14 cellular contexts compared by ENCODE assay signal in the genomic region with DNA sequence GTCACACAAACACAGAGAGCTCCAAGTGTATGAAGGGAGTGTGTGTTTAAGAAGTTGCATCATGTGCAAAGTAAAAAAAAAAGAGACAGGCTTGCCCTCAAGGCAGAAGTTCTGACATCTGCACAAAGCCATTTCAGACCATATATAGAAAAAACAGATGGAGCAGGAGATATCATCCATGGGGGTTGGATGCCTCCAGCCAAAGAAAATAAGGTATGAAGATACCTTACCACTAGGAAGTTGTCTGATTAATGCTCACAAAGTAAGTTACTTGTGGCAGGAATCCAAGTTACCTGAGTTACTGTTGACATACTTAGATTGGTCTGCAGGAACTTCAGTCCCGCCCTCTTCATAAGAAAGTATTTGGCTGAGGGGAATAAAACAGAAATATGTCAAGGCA.
DNase-seq lines count a peak whose midpoint lies in the region; ATAC-seq and TF ChIP-seq lines count a peak whose summit lies in the region.
"Had no signal": no experiment of that assay in that cellular context is flagged by ENCODE, and none has a peak within 500 bp of the region (broad histone marks: within the 10 kb centered on the region; RNA-seq: fewer than 3 reads in every experiment).

No MANE protein-coding gene starts in this region.

- H3K4me3 Mint-ChIP-seq in immature natural killer cell, result no peak overlapping the region
- H3K4me3 Mint-ChIP-seq: CD8-positive, alpha-beta memory T cell; GM23338; H9 had no signal

- TF ChIP-seq CTCF in RWPE2 (IDR thresholded peaks at IDR 0.05; ENCODE audit: poor library complexity, severe bottlenecking) (no peak), epithelial cell of esophagus (IDR thresholded peaks at IDR 0.05; ENCODE audit: insufficient read depth, low read depth, low read length, missing control alignments) (no peak)

- H3K4me1 ChIP-seq in RWPE2 (ENCODE audit: insufficient read depth, poor library complexity, severe bottlenecking), result peaks cover 40% of the 10 kb centered on the region
- H3K4me1 ChIP-seq in Karpas-422 (ENCODE audit: low read length), result no peaks in the 10 kb centered on the region
- H3K4me1 ChIP-seq: Caco-2 had no signal

- H3K36me3 Mint-ChIP-seq in immature natural killer cell, result no peaks in the 10 kb centered on the region
- H3K36me3 Mint-ChIP-seq: CD8-positive, alpha-beta memory T cell had no signal

- no peak overlapping the region for H2AFZ ChIP-seq in Karpas-422 (ENCODE audit: low read length)
- H2AFZ ChIP-seq: GM23338 had no signal

- H3K36me3 ChIP-seq in RWPE2 (ENCODE audit: low read depth) (no peaks in the 10 kb centered on the region), Karpas-422 (ENCODE audit: insufficient read depth, low read length) (no peaks in the 10 kb centered on the region)

- H3K27me3 ChIP-seq in RWPE2 (ENCODE audit: insufficient read depth, poor library complexity, severe bottlenecking), result no peaks in the 10 kb centered on the region
- no peaks in the 10 kb centered on the region for H3K27me3 ChIP-seq in Karpas-422 (ENCODE audit: low read length)

- no peak overlapping the region for H3K9ac ChIP-seq in Karpas-422 (ENCODE audit: low read length)

- peak; percentile 1 for DNase-seq in Jurkat, Clone E6-1 (ENCODE audit: low read depth, low spot score)
- DNase-seq in RWPE2 (ENCODE audit: low spot score) (peak; percentile 59), epithelial cell of esophagus (ENCODE audit: low read depth) (peak; percentile 87), renal cortical epithelial cell (ENCODE audit: low read depth) (peak; percentile 50), Karpas-422 (no peak), immature natural killer cell (no peak), DMS114 treated with DMSO at 0.1 percent for 48 hours (lab: John Stamatoyannopoulos, UW; ENCODE audit: unreplicated experiment) (no peak)
- DNase-seq: Caco-2; CD8-positive, alpha-beta memory T cell; H9; IMR-90 had no signal

- H3K9me2 ChIP-seq in Karpas-422 (replicated peaks; ENCODE audit: insufficient read depth, low read length), result no peaks in the 10 kb centered on the region

- H4K20me1 ChIP-seq in Karpas-422 (ENCODE audit: insufficient read depth, low read depth, low read length), result no peaks in the 10 kb centered on the region

- no peaks in the 10 kb centered on the region for H3K4me1 Mint-ChIP-seq in immature natural killer cell
- H3K4me1 Mint-ChIP-seq: CD8-positive, alpha-beta memory T cell; GM23338; H9 had no signal

- H3K27ac Mint-ChIP-seq in immature natural killer cell, result no peak overlapping the region
- H3K27ac Mint-ChIP-seq: CD8-positive, alpha-beta memory T cell; GM23338; H9 had no signal

- H3K4me3 ChIP-seq in Jurkat, Clone E6-1 (ENCODE audit: low read length), result no peak overlapping the region
- H3K4me3 ChIP-seq in RWPE2 (ENCODE audit: severe bottlenecking) (no peak overlapping the region), epithelial cell of esophagus (ENCODE audit: low read length) (no peak overlapping the region), Karpas-422 (ENCODE audit: low read length) (no peak overlapping the region)
- H3K4me3 ChIP-seq: GM12878, GM23338 had no signal

- H3K9me3 Mint-ChIP-seq in immature natural killer cell, result no peaks in the 10 kb centered on the region
- H3K9me3 Mint-ChIP-seq: CD8-positive, alpha-beta memory T cell; GM23338; H9 had no signal

- no peak overlapping the region for H3K4me2 ChIP-seq in Karpas-422 (ENCODE audit: low read depth, low read length, poor library complexity, severe bottlenecking)
- H3K4me2 ChIP-seq: GM23338 had no signal

- H3K9me3 ChIP-seq in RWPE2 (ENCODE audit: severe bottlenecking) (no peaks in the 10 kb centered on the region), Karpas-422 (ENCODE audit: low read length) (no peaks in the 10 kb centered on the region)
- H3K9me3 ChIP-seq: Caco-2 had no signal

- peak; percentile 92 for ATAC-seq in RWPE2 (ENCODE audit: low read depth)
- no peak for ATAC-seq in GM18858 (IDR thresholded peaks at IDR 0.05; ENCODE audit: unreplicated experiment)
- ATAC-seq: GM12878, GM23338 had no signal

- no peaks in the 10 kb centered on the region for H3K79me2 ChIP-seq in Karpas-422 (ENCODE audit: low read length)

- H3K27me3 Mint-ChIP-seq in immature natural killer cell (ENCODE audit: low read depth in 3 of 3), result no peaks in the 10 kb centered on the region
- H3K27me3 Mint-ChIP-seq: CD8-positive, alpha-beta memory T cell had no signal

- H3K27ac ChIP-seq in RWPE2 (ENCODE audit: poor library complexity, severe bottlenecking) (peak overlapping the region; percentile 94), Karpas-422 (ENCODE audit: low read length) (no peak overlapping the region)

Comparison
In these comparisons a context has a peak if more than half of its experiments do, and no peak if none do; other contexts are left out.
1. DNase-seq: peak in Jurkat, Clone E6-1 (single experiment), RWPE2 (single experiment), epithelial cell of esophagus (single experiment) and renal cortical epithelial cell (single experiment); none in Karpas-422 (single experiment), immature natural killer cell (0 of 3) and DMS114 treated with DMSO at 0.1 percent for 48 hours (single experiment).